30 cellular contexts compared by ENCODE assay signal in genomic region chr6:5550631-5551030, GRCh38.
"Had no signal": no experiment of that assay in that cellular context is flagged by ENCODE, and none has a peak within 500 bp of the region (broad histone marks: within the 10 kb centered on the region; RNA-seq: fewer than 3 reads in every experiment).

No MANE protein-coding gene starts in this region.

- H3K27ac Mint-ChIP-seq: activated CD4-positive, alpha-beta memory T cell treated with anti-CD3 and anti-CD28 coated beads, Interleukin-2, amount 10 ng/mL, durations not matched to agents 7 days and 5 days; activated CD8-positive, alpha-beta memory T cell treated with anti-CD3 and anti-CD28 coated beads, Interleukin-2, amount 10 ng/mL, durations not matched to agents 7 days and 5 days; activated naive CD4-positive, alpha-beta T cell treated with anti-CD3 and anti-CD28 coated beads, Interleukin-2, amount 50 U/mL, for 24 hours; activated naive CD8-positive, alpha-beta T cell treated with anti-CD3 and anti-CD28 coated beads, Interleukin-2, amount 10 ng/mL, durations not matched to agents 7 days and 5 days; activated T-cell treated with anti-CD3 and anti-CD28 coated beads, Interleukin-2, amount 50 U/mL, for 72 hours; activated T-helper 17 cell treated with anti-CD3 and anti-CD28 coated beads, Interleukin-2, amount 50 U/mL, for 72 hours had no signal

- H3K4me3 Mint-ChIP-seq: activated CD4-positive, alpha-beta memory T cell treated with anti-CD3 and anti-CD28 coated beads, Interleukin-2, amount 10 ng/mL, durations not matched to agents 7 days and 5 days; activated CD8-positive, alpha-beta memory T cell treated with anti-CD3 and anti-CD28 coated beads, Interleukin-2, amount 10 ng/mL, durations not matched to agents 7 days and 5 days; activated naive CD4-positive, alpha-beta T cell treated with anti-CD3 and anti-CD28 coated beads, Interleukin-2, amount 50 U/mL, for 24 hours; activated naive CD8-positive, alpha-beta T cell treated with anti-CD3 and anti-CD28 coated beads, Interleukin-2, amount 10 ng/mL, durations not matched to agents 7 days and 5 days; activated T-cell treated with anti-CD3 and anti-CD28 coated beads, Interleukin-2, amount 50 U/mL, for 72 hours; activated T-helper 17 cell treated with anti-CD3 and anti-CD28 coated beads, Interleukin-2, amount 50 U/mL, for 72 hours had no signal

- H3K4me2 ChIP-seq: KMS-11 had no signal

- H3K36me3 ChIP-seq: SJSA1 had no signal

- DNase-seq: activated CD4-positive, alpha-beta memory T cell treated with anti-CD3 and anti-CD28 coated beads, Interleukin-2, amount 10 ng/mL, durations not matched to agents 7 days and 5 days; activated CD4-positive, alpha-beta T cell treated with anti-CD3 and anti-CD28 coated beads for 1 hour; activated CD4-positive, alpha-beta T cell treated with anti-CD3 and anti-CD28 coated beads for 48 hours; activated CD4-positive, CD25-positive, alpha-beta regulatory T cell; activated CD8-positive, alpha-beta memory T cell treated with anti-CD3 and anti-CD28 coated beads for 24 hours; activated CD8-positive, alpha-beta memory T cell treated with anti-CD3 and anti-CD28 coated beads, Interleukin-2, amount 10 ng/mL, durations not matched to agents 7 days and 5 days; activated CD8-positive, alpha-beta memory T cell treated with anti-CD3 and anti-CD28 coated beads, Interleukin-2, amount 50 U/mL, for 48 hours; activated effector memory CD4-positive, alpha-beta T cell treated with anti-CD3 and anti-CD28 coated beads, Interleukin-2, amount 50 U/mL, for 16 hours; activated naive CD4-positive, alpha-beta T cell; activated naive CD8-positive, alpha-beta T cell treated with anti-CD3 and anti-CD28 coated beads, Interleukin-2, amount 10 ng/mL, durations not matched to agents 7 days and 5 days; activated T-cell treated with anti-CD3 and anti-CD28 coated beads, Interleukin-2, amount 50 U/mL, for 72 hours; amygdala; NCI-H1105; NCI-H1417 treated with DMSO at 0.1 percent for 48 hours; NCI-H1694; NCI-H1930; NCI-H2081 treated with DMSO at 0.1 percent for 48 hours; NCI-H226; NCI-H524 treated with DMSO at 0.1 percent for 48 hours; RPMI8226; SHP77 treated with DMSO at 0.1 percent for 48 hours; SW 1271; T1000; WERI-Rb-1 had no signal

- H3K4me1 ChIP-seq: ascending aorta, SJSA1 had no signal

- H3K27me3 ChIP-seq: ascending aorta, SJSA1 had no signal

- H3K27ac ChIP-seq: ascending aorta, KMS-11, SJSA1, WERI-Rb-1 had no signal

- H3K4me3 ChIP-seq: ascending aorta, SJSA1 had no signal

- H3K27me3 Mint-ChIP-seq: activated CD4-positive, alpha-beta memory T cell treated with anti-CD3 and anti-CD28 coated beads, Interleukin-2, amount 10 ng/mL, durations not matched to agents 7 days and 5 days; activated CD8-positive, alpha-beta memory T cell treated with anti-CD3 and anti-CD28 coated beads, Interleukin-2, amount 10 ng/mL, durations not matched to agents 7 days and 5 days; activated naive CD4-positive, alpha-beta T cell treated with anti-CD3 and anti-CD28 coated beads, Interleukin-2, amount 50 U/mL, for 24 hours; activated naive CD8-positive, alpha-beta T cell treated with anti-CD3 and anti-CD28 coated beads, Interleukin-2, amount 10 ng/mL, durations not matched to agents 7 days and 5 days; activated T-helper 17 cell treated with anti-CD3 and anti-CD28 coated beads, Interleukin-2, amount 50 U/mL, for 72 hours had no signal

- H3K4me1 Mint-ChIP-seq: activated naive CD4-positive, alpha-beta T cell treated with anti-CD3 and anti-CD28 coated beads, Interleukin-2, amount 50 U/mL, for 24 hours had no signal

- H3K9ac ChIP-seq: KMS-11 had no signal

- ATAC-seq: activated CD8-positive, alpha-beta memory T cell treated with anti-CD3 and anti-CD28 coated beads, Interleukin-2, amount 10 ng/mL, durations not matched to agents 7 days and 5 days; activated T-cell treated with anti-CD3 and anti-CD28 coated beads, Interleukin-2, amount 50 U/mL, for 72 hours; activated T-helper 17 cell treated with anti-CD3 and anti-CD28 coated beads, Interleukin-2, amount 50 U/mL, for 72 hours; Panc1 had no signal
